ENCODE assay signal across 1 cellular context in the genomic region with DNA sequence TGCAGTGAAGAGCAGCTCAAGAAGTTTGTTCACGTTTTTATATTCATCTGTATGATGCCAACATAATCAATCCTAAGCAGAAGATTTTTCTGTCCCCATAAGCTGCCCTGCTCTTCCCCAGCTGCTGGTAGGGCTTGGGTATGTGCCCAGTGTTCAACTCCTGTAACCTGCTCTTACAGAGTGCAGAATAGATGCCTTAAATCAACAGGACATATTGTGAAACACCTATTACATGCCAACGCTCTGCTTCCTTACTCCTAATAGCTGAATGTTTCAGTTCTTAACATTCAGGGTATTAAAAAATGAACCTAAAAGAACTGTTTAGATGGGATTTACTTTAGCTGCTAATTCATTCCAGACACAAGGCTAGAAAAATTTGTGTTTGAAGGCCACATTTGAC.
TF ChIP-seq lines count a peak whose summit lies in the region.

No MANE protein-coding gene starts in this region.

TF ChIP-seq in HepG2, 621 proteins besides CTCF, POLR2A, EP300 and RAD21 (continued from another document and continues in another):
- TF ChIP-seq, protein P1, sequence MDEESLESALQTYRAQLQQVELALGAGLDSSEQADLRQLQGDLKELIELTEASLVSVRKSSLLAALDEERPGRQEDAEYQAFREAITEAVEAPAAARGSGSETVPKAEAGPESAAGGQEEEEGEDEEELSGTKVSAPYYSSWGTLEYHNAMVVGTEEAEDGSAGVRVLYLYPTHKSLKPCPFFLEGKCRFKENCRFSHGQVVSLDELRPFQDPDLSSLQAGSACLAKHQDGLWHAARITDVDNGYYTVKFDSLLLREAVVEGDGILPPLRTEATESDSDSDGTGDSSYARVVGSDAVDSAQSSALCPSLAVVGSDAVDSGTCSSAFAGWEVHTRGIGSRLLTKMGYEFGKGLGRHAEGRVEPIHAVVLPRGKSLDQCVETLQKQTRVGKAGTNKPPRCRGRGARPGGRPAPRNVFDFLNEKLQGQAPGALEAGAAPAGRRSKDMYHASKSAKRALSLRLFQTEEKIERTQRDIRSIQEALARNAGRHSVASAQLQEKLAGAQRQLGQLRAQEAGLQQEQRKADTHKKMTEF (CRISPR knock-in tag; IDR thresholded peaks at IDR 0.05): peak; percentile 45; the same call in 1 of the 2 replicates
- no peak for TF ChIP-seq ZNF17 (CRISPR knock-in tag; IDR thresholded peaks at IDR 0.05)
- TF ChIP-seq NFIC (IDR thresholded peaks at IDR 0.05; ENCODE audit: low read length): peak; percentile 65; the same call in 1 of the 2 replicates
- TF ChIP-seq NR2F1 (CRISPR knock-in tag; IDR thresholded peaks at IDR 0.05): no peak
- TF ChIP-seq FOXA1 (IDR thresholded peaks at IDR 0.05): no peak
- TF ChIP-seq FOXA1 (CRISPR knock-in tag; IDR thresholded peaks at IDR 0.05): peak; percentile 90
- TF ChIP-seq, protein P2, sequence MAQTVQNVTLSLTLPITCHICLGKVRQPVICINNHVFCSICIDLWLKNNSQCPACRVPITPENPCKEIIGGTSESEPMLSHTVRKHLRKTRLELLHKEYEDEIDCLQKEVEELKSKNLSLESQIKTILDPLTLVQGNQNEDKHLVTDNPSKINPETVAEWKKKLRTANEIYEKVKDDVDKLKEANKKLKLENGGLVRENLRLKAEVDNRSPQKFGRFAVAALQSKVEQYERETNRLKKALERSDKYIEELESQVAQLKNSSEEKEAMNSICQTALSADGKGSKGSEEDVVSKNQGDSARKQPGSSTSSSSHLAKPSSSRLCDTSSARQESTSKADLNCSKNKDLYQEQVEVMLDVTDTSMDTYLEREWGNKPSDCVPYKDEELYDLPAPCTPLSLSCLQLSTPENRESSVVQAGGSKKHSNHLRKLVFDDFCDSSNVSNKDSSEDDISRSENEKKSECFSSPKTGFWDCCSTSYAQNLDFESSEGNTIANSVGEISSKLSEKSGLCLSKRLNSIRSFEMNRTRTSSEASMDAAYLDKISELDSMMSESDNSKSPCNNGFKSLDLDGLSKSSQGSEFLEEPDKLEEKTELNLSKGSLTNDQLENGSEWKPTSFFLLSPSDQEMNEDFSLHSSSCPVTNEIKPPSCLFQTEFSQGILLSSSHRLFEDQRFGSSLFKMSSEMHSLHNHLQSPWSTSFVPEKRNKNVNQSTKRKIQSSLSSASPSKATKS (CRISPR knock-in tag; IDR thresholded peaks at IDR 0.05): no peak
- TF ChIP-seq SMAD1 (CRISPR knock-in tag; IDR thresholded peaks at IDR 0.05; ENCODE audit: borderline replicate concordance, low read depth): no peak
- TF ChIP-seq, protein P3, sequence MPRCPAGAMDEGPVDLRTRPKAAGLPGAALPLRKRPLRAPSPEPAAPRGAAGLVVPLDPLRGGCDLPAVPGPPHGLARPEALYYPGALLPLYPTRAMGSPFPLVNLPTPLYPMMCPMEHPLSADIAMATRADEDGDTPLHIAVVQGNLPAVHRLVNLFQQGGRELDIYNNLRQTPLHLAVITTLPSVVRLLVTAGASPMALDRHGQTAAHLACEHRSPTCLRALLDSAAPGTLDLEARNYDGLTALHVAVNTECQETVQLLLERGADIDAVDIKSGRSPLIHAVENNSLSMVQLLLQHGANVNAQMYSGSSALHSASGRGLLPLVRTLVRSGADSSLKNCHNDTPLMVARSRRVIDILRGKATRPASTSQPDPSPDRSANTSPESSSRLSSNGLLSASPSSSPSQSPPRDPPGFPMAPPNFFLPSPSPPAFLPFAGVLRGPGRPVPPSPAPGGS (CRISPR knock-in tag; IDR thresholded peaks at IDR 0.05): no peak
- 0 out of 2 replicates have a peak, but pooled peaks have one; percentile 35 for TF ChIP-seq FOSL2 (CRISPR knock-in tag; IDR thresholded peaks at IDR 0.05)
- TF ChIP-seq, protein P4, sequence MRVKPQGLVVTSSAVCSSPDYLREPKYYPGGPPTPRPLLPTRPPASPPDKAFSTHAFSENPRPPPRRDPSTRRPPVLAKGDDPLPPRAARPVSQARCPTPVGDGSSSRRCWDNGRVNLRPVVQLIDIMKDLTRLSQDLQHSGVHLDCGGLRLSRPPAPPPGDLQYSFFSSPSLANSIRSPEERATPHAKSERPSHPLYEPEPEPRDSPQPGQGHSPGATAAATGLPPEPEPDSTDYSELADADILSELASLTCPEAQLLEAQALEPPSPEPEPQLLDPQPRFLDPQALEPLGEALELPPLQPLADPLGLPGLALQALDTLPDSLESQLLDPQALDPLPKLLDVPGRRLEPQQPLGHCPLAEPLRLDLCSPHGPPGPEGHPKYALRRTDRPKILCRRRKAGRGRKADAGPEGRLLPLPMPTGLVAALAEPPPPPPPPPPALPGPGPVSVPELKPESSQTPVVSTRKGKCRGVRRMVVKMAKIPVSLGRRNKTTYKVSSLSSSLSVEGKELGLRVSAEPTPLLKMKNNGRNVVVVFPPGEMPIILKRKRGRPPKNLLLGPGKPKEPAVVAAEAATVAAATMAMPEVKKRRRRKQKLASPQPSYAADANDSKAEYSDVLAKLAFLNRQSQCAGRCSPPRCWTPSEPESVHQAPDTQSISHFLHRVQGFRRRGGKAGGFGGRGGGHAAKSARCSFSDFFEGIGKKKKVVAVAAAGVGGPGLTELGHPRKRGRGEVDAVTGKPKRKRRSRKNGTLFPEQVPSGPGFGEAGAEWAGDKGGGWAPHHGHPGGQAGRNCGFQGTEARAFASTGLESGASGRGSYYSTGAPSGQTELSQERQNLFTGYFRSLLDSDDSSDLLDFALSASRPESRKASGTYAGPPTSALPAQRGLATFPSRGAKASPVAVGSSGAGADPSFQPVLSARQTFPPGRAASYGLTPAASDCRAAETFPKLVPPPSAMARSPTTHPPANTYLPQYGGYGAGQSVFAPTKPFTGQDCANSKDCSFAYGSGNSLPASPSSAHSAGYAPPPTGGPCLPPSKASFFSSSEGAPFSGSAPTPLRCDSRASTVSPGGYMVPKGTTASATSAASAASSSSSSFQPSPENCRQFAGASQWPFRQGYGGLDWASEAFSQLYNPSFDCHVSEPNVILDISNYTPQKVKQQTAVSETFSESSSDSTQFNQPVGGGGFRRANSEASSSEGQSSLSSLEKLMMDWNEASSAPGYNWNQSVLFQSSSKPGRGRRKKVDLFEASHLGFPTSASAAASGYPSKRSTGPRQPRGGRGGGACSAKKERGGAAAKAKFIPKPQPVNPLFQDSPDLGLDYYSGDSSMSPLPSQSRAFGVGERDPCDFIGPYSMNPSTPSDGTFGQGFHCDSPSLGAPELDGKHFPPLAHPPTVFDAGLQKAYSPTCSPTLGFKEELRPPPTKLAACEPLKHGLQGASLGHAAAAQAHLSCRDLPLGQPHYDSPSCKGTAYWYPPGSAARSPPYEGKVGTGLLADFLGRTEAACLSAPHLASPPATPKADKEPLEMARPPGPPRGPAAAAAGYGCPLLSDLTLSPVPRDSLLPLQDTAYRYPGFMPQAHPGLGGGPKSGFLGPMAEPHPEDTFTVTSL (CRISPR knock-in tag; IDR thresholded peaks at IDR 0.05; ENCODE audit: borderline replicate concordance): peak; percentile 80; the same call in 1 of the 2 replicates
- TF ChIP-seq ARNTL (CRISPR knock-in tag; IDR thresholded peaks at IDR 0.05): no peak
- TF ChIP-seq ZMAT3 (CRISPR knock-in tag; conservative IDR thresholded peaks at IDR 0.05): no peak
- TF ChIP-seq, protein P5, sequence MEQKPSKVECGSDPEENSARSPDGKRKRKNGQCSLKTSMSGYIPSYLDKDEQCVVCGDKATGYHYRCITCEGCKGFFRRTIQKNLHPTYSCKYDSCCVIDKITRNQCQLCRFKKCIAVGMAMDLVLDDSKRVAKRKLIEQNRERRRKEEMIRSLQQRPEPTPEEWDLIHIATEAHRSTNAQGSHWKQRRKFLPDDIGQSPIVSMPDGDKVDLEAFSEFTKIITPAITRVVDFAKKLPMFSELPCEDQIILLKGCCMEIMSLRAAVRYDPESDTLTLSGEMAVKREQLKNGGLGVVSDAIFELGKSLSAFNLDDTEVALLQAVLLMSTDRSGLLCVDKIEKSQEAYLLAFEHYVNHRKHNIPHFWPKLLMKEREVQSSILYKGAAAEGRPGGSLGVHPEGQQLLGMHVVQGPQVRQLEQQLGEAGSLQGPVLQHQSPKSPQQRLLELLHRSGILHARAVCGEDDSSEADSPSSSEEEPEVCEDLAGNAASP (CRISPR knock-in tag; IDR thresholded peaks at IDR 0.05; ENCODE audit: borderline replicate concordance): peak; percentile 47; the same call in 1 of the 2 replicates
- peak; percentile 31; the same call in 1 of the 2 replicates for TF ChIP-seq FOXO1 (CRISPR knock-in tag; IDR thresholded peaks at IDR 0.05)
- TF ChIP-seq, protein P6, sequence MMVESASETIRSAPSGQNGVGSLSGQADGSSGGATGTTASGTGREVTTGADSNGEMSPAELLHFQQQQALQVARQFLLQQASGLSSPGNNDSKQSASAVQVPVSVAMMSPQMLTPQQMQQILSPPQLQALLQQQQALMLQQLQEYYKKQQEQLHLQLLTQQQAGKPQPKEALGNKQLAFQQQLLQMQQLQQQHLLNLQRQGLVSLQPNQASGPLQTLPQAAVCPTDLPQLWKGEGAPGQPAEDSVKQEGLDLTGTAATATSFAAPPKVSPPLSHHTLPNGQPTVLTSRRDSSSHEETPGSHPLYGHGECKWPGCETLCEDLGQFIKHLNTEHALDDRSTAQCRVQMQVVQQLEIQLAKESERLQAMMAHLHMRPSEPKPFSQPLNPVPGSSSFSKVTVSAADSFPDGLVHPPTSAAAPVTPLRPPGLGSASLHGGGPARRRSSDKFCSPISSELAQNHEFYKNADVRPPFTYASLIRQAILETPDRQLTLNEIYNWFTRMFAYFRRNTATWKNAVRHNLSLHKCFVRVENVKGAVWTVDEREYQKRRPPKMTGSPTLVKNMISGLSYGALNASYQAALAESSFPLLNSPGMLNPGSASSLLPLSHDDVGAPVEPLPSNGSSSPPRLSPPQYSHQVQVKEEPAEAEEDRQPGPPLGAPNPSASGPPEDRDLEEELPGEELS (CRISPR knock-in tag; IDR thresholded peaks at IDR 0.05): peak; percentile 53
- TF ChIP-seq ZNF431 (CRISPR knock-in tag; IDR thresholded peaks at IDR 0.05; ENCODE audit: borderline replicate concordance, low read depth): no peak
- TF ChIP-seq, protein P7, sequence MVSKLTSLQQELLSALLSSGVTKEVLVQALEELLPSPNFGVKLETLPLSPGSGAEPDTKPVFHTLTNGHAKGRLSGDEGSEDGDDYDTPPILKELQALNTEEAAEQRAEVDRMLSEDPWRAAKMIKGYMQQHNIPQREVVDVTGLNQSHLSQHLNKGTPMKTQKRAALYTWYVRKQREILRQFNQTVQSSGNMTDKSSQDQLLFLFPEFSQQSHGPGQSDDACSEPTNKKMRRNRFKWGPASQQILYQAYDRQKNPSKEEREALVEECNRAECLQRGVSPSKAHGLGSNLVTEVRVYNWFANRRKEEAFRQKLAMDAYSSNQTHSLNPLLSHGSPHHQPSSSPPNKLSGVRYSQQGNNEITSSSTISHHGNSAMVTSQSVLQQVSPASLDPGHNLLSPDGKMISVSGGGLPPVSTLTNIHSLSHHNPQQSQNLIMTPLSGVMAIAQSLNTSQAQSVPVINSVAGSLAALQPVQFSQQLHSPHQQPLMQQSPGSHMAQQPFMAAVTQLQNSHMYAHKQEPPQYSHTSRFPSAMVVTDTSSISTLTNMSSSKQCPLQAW (CRISPR knock-in tag; IDR thresholded peaks at IDR 0.05): no peak
- peak; percentile 78; the same call in 1 of the 2 replicates for TF ChIP-seq HMG20A (CRISPR knock-in tag; IDR thresholded peaks at IDR 0.05; ENCODE audit: borderline replicate concordance)
- no peak for TF ChIP-seq ZNF883 (CRISPR knock-in tag; IDR thresholded peaks at IDR 0.05; ENCODE audit: not compliant biosample characterization)
- peak; percentile 66; the same call in 1 of the 2 replicates for TF ChIP-seq TRIM24 (CRISPR knock-in tag; IDR thresholded peaks at IDR 0.05)
- 0 out of 2 replicates have a peak, but pooled peaks have one; percentile 62 for TF ChIP-seq ZFP82 (CRISPR knock-in tag; IDR thresholded peaks at IDR 0.05; ENCODE audit: borderline replicate concordance)
- no peak for TF ChIP-seq HNRNPUL1 (IDR thresholded peaks at IDR 0.05; ENCODE audit: low read depth, low read length)
- TF ChIP-seq, protein P8, sequence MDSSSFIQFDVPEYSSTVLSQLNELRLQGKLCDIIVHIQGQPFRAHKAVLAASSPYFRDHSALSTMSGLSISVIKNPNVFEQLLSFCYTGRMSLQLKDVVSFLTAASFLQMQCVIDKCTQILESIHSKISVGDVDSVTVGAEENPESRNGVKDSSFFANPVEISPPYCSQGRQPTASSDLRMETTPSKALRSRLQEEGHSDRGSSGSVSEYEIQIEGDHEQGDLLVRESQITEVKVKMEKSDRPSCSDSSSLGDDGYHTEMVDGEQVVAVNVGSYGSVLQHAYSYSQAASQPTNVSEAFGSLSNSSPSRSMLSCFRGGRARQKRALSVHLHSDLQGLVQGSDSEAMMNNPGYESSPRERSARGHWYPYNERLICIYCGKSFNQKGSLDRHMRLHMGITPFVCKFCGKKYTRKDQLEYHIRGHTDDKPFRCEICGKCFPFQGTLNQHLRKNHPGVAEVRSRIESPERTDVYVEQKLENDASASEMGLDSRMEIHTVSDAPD (CRISPR knock-in tag; IDR thresholded peaks at IDR 0.05): no peak
- TF ChIP-seq ZNF572 (CRISPR knock-in tag; IDR thresholded peaks at IDR 0.05): no peak
- TF ChIP-seq SYNCRIP (IDR thresholded peaks at IDR 0.05; ENCODE audit: insufficient read depth, low read depth, low read length): no peak
- 0 out of 2 replicates have a peak, but pooled peaks have one; percentile 33 for TF ChIP-seq ZNF589 (CRISPR knock-in tag; conservative IDR thresholded peaks at IDR 0.05)
- TF ChIP-seq FOXJ3 (CRISPR knock-in tag; IDR thresholded peaks at IDR 0.05; ENCODE audit: borderline replicate concordance): peak; percentile 43; the same call in 1 of the 2 replicates
- TF ChIP-seq, protein P9, sequence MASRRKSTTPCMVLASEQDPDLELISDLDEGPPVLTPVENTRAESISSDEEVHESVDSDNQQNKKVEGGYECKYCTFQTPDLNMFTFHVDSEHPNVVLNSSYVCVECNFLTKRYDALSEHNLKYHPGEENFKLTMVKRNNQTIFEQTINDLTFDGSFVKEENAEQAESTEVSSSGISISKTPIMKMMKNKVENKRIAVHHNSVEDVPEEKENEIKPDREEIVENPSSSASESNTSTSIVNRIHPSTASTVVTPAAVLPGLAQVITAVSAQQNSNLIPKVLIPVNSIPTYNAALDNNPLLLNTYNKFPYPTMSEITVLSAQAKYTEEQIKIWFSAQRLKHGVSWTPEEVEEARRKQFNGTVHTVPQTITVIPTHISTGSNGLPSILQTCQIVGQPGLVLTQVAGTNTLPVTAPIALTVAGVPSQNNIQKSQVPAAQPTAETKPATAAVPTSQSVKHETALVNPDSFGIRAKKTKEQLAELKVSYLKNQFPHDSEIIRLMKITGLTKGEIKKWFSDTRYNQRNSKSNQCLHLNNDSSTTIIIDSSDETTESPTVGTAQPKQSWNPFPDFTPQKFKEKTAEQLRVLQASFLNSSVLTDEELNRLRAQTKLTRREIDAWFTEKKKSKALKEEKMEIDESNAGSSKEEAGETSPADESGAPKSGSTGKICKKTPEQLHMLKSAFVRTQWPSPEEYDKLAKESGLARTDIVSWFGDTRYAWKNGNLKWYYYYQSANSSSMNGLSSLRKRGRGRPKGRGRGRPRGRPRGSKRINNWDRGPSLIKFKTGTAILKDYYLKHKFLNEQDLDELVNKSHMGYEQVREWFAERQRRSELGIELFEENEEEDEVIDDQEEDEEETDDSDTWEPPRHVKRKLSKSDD (CRISPR knock-in tag; IDR thresholded peaks at IDR 0.05; ENCODE audit: low read depth): no peak
- no peak for TF ChIP-seq MBNL3 (CRISPR knock-in tag; conservative IDR thresholded peaks at IDR 0.05)
- no peak for TF ChIP-seq SMYD3 (CRISPR knock-in tag; IDR thresholded peaks at IDR 0.05)
- peak; percentile 78; the same call in 1 of the 2 replicates for TF ChIP-seq ETV5 (CRISPR knock-in tag; IDR thresholded peaks at IDR 0.05; ENCODE audit: borderline replicate concordance)
- TF ChIP-seq PHF8 (CRISPR knock-in tag; IDR thresholded peaks at IDR 0.05): no peak
